Comparison of ENCODE assay signal across 18 cellular contexts in genomic region chr6:28215425-28215824, GRCh38. TPM values are rescaled to one million over a fixed set of nuclear protein-coding genes. Genes with fewer than 3 reads are reported as not detected.
DNase-seq lines count a peak whose midpoint lies in the region; ATAC-seq and TF ChIP-seq lines count a peak whose summit lies in the region.
"Had no signal": no experiment of that assay in that cellular context is flagged by ENCODE, and none has a peak within 500 bp of the region (broad histone marks: within the 10 kb centered on the region; RNA-seq: fewer than 3 reads in every experiment).

No MANE protein-coding gene starts in this region.

- no peaks in the 10 kb centered on the region for H3K79me2 ChIP-seq in PC-9 (ENCODE audit: low read depth)

- no peaks in the 10 kb centered on the region for H3K9me3 ChIP-seq in iPS-15b (ENCODE audit: control insufficient read depth, insufficient read depth, low read length)
- H3K9me3 ChIP-seq in PC-9 (ENCODE audit: insufficient read depth, low read depth) = no peaks in the 10 kb centered on the region
- H3K9me3 ChIP-seq: SJSA1 had no signal

- TF ChIP-seq CTCF in PC-9 (conservative IDR thresholded peaks at IDR 0.05) = no peak

- no peak overlapping the region for H3K4me2 ChIP-seq in PC-9

- H3F3A ChIP-seq in PC-9 (ENCODE audit: insufficient read depth, low read depth) = peaks cover 36% of the 10 kb centered on the region

- H4K20me1 ChIP-seq in PC-9 (ENCODE audit: insufficient read depth) = no peaks in the 10 kb centered on the region

- CTCF ChIA-PET in PC-9 (lab: Charles Lee) = no interaction called here

- ATAC-seq in stimulated activated naive CD8-positive, alpha-beta T cell treated with anti-CD3 and anti-CD28 coated beads, Interleukin-15, amount 100 ng/mL, for 72 hours = no peak
- no peak for ATAC-seq in stimulated activated naive CD8-positive, alpha-beta T cell treated with anti-CD3 and anti-CD28 coated beads, Interleukin-15, Interleukin-2, amounts not matched to agents 100 U/mL and 50 U/mL, for 24 hours
- no peak for ATAC-seq in HG03378 (IDR thresholded peaks at IDR 0.05; ENCODE audit: unreplicated experiment)
- ATAC-seq: activated T-helper 17 cell treated with anti-CD3 and anti-CD28 coated beads, Interleukin-2, amount 50 U/mL, for 72 hours had no signal

- no peaks in the 10 kb centered on the region for H3K36me3 ChIP-seq in iPS-15b (ENCODE audit: control insufficient read depth, insufficient read depth, low read length)
- H3K36me3 ChIP-seq in PC-9 (ENCODE audit: low read depth) = no peaks in the 10 kb centered on the region
- H3K36me3 ChIP-seq: SJSA1 had no signal

- H3K4me3 ChIP-seq in iPS-15b (ENCODE audit: low read depth, low read length) (peak overlapping the region; percentile 30), PC-9 (no peak overlapping the region)
- H3K4me3 ChIP-seq: SJSA1 had no signal

- peak overlapping the region; percentile 16 to 41 for H3K4me3 Mint-ChIP-seq in stimulated activated naive CD8-positive, alpha-beta T cell treated with anti-CD3 and anti-CD28 coated beads, Interleukin-15, amount 100 ng/mL, for 72 hours
- peak overlapping the region; percentile 28 for H3K4me3 Mint-ChIP-seq in activated T-helper 2 cell treated with anti-CD3 and anti-CD28 coated beads, Interferon-gamma antibody, Interleukin-2, Interleukin-4, amounts not matched to agents 10 μg/mL and 5 μg/mL and 100 μg/mL, durations not matched to agents 14 hours and 24 hours and 36 hours (ENCODE audit: low read depth)
- H3K4me3 Mint-ChIP-seq: activated CD4-positive, alpha-beta memory T cell treated with anti-CD3 and anti-CD28 coated beads for 36 hours; activated T-helper 17 cell treated with anti-CD3 and anti-CD28 coated beads, Interleukin-2, amount 50 U/mL, for 72 hours had no signal

- intact Hi-C loops in activated T-helper 2 cell treated with anti-CD3 and anti-CD28 coated beads, Interferon-gamma antibody, Interleukin-2, Interleukin-4, amounts not matched to agents 10 μg/mL and 5 μg/mL and 100 μg/mL, durations not matched to agents 14 hours and 24 hours and 36 hours (cut with micrococcal nuclease) = no loop called here
- intact Hi-C loops in PC-9 (cut with micrococcal nuclease; ENCODE audit: unreplicated experiment) = loop anchor here (10.0 kb wide), 1 partner anchor 369 kb away; a partner anchor contains a TSS

- H3K4me1 Mint-ChIP-seq in stimulated activated naive CD8-positive, alpha-beta T cell treated with anti-CD3 and anti-CD28 coated beads, Interleukin-15, amount 100 ng/mL, for 72 hours = peaks cover 29% of the 10 kb centered on the region
- peaks cover 24% of the 10 kb centered on the region for H3K4me1 Mint-ChIP-seq in activated T-helper 2 cell treated with anti-CD3 and anti-CD28 coated beads, Interferon-gamma antibody, Interleukin-2, Interleukin-4, amounts not matched to agents 10 μg/mL and 5 μg/mL and 100 μg/mL, durations not matched to agents 14 hours and 24 hours and 36 hours (ENCODE audit: low read depth)

- H3K27ac Mint-ChIP-seq in stimulated activated naive CD8-positive, alpha-beta T cell treated with anti-CD3 and anti-CD28 coated beads, Interleukin-15, amount 100 ng/mL, for 72 hours = no peak overlapping the region
- H3K27ac Mint-ChIP-seq in activated T-helper 2 cell treated with anti-CD3 and anti-CD28 coated beads, Interferon-gamma antibody, Interleukin-2, Interleukin-4, amounts not matched to agents 10 μg/mL and 5 μg/mL and 100 μg/mL, durations not matched to agents 14 hours and 24 hours and 36 hours = no peak overlapping the region
- H3K27ac Mint-ChIP-seq: activated CD4-positive, alpha-beta memory T cell treated with anti-CD3 and anti-CD28 coated beads for 36 hours; activated T-helper 17 cell treated with anti-CD3 and anti-CD28 coated beads, Interleukin-2, amount 50 U/mL, for 72 hours had no signal

- H3K4me1 ChIP-seq in iPS-15b (ENCODE audit: control insufficient read depth, insufficient read depth, low read length) (peaks cover 3% of the 10 kb centered on the region), PC-9 (replicated peaks; ENCODE audit: insufficient read depth) (peaks cover 28% of the 10 kb centered on the region)

- no peaks in the 10 kb centered on the region for H3K9me2 ChIP-seq in PC-9 (ENCODE audit: insufficient read depth)

- peaks cover 62% of the 10 kb centered on the region for H3K27me3 ChIP-seq in iPS-15b (ENCODE audit: control insufficient read depth, insufficient read depth, low read length)
- no peaks in the 10 kb centered on the region for H3K27me3 ChIP-seq in PC-9 (ENCODE audit: insufficient read depth, low read depth)

- H3K27me3 Mint-ChIP-seq in stimulated activated naive CD8-positive, alpha-beta T cell treated with anti-CD3 and anti-CD28 coated beads, Interleukin-15, amount 100 ng/mL, for 72 hours = peaks cover 88% of the 10 kb centered on the region
- peaks cover 60% of the 10 kb centered on the region for H3K27me3 Mint-ChIP-seq in activated T-helper 2 cell treated with anti-CD3 and anti-CD28 coated beads, Interferon-gamma antibody, Interleukin-2, Interleukin-4, amounts not matched to agents 10 μg/mL and 5 μg/mL and 100 μg/mL, durations not matched to agents 14 hours and 24 hours and 36 hours (ENCODE audit: low read depth)

- no peak for DNase-seq in stimulated activated naive CD8-positive, alpha-beta T cell treated with anti-CD3 and anti-CD28 coated beads, Interleukin-15, amount 100 ng/mL, for 72 hours
- no peak for DNase-seq in stimulated activated naive CD8-positive, alpha-beta T cell treated with anti-CD3 and anti-CD28 coated beads, Interleukin-15, Interleukin-2, amounts not matched to agents 100 U/mL and 50 U/mL, for 24 hours
- DNase-seq in activated T-helper 2 cell treated with anti-CD3 and anti-CD28 coated beads, Interferon-gamma antibody, Interleukin-2, Interleukin-4, amounts not matched to agents 10 μg/mL and 5 μg/mL and 100 μg/mL, durations not matched to agents 14 hours and 24 hours and 36 hours (ENCODE audit: low spot score) = no peak
- DNase-seq in NCI-H226 (no peak), PC-9 (no peak)
- DNase-seq in stimulated activated CD4-positive, alpha-beta T cell treated with anti-CD3 and anti-CD28 coated beads, Interleukin-2, amount 100 ng/mL, for 48 hours = no peak
- DNase-seq: activated CD4-positive, alpha-beta memory T cell treated with anti-CD3 and anti-CD28 coated beads for 36 hours; foreskin melanocyte; Kasumi-1; mesendoderm; NCI-H2081 treated with DMSO at 0.1 percent for 48 hours; NK-92 treated with Interleukin-12 subunit alpha and Interleukin-12 subunit beta, amount 100 ng/mL, for 24 hours; occipital lobe had no signal

- H3K9ac ChIP-seq in iPS-15b (ENCODE audit: low read depth, low read length) = no peak overlapping the region

- no peak overlapping the region for H3K27ac ChIP-seq in PC-9
- H3K27ac ChIP-seq: HL-60, SJSA1 had no signal

- H2AFZ ChIP-seq in PC-9 = no peak overlapping the region

- no TSS peak for BruUV-seq in PC-9 (replicated peaks; lab: Mats Ljungman, UMichigan)

- H3K36me3 Mint-ChIP-seq in activated T-helper 2 cell treated with anti-CD3 and anti-CD28 coated beads, Interferon-gamma antibody, Interleukin-2, Interleukin-4, amounts not matched to agents 10 μg/mL and 5 μg/mL and 100 μg/mL, durations not matched to agents 14 hours and 24 hours and 36 hours (ENCODE audit: low read depth) = peaks cover 3% of the 10 kb centered on the region
- H3K36me3 Mint-ChIP-seq: activated CD4-positive, alpha-beta memory T cell treated with anti-CD3 and anti-CD28 coated beads for 36 hours had no signal

- POLR2A ChIA-PET in PC-9 (lab: Charles Lee; ENCODE audit: unreplicated experiment) = no interaction called here

- no peaks in the 10 kb centered on the region for H3K9me3 Mint-ChIP-seq in stimulated activated naive CD8-positive, alpha-beta T cell treated with anti-CD3 and anti-CD28 coated beads, Interleukin-15, amount 100 ng/mL, for 72 hours
- H3K9me3 Mint-ChIP-seq in activated T-helper 2 cell treated with anti-CD3 and anti-CD28 coated beads, Interferon-gamma antibody, Interleukin-2, Interleukin-4, amounts not matched to agents 10 μg/mL and 5 μg/mL and 100 μg/mL, durations not matched to agents 14 hours and 24 hours and 36 hours = no peaks in the 10 kb centered on the region
- H3K9me3 Mint-ChIP-seq: activated CD4-positive, alpha-beta memory T cell treated with anti-CD3 and anti-CD28 coated beads for 36 hours; activated T-helper 17 cell treated with anti-CD3 and anti-CD28 coated beads, Interleukin-2, amount 50 U/mL, for 72 hours had no signal

RNA-seq across cellular contexts. Expression of gene ZSCAN9, which starts 9.7 kb away (rescaled TPM):
- total RNA-seq in activated T-helper 2 cell treated with anti-CD3 and anti-CD28 coated beads, Interferon-gamma antibody, Interleukin-2, Interleukin-4, amounts not matched to agents 10 μg/mL and 5 μg/mL and 100 μg/mL, durations not matched to agents 14 hours and 24 hours and 36 hours = 9.7 and 10.8 TPM in 2 replicates
- 19.2 and 20.4 TPM in 2 replicates for total RNA-seq in PC-9 (2021)

RNA-seq across cellular contexts. Expression of gene ZKSCAN4, which starts 36.6 kb away (rescaled TPM):
- 4.6 and 5.0 TPM in 2 replicates for total RNA-seq in activated T-helper 2 cell treated with anti-CD3 and anti-CD28 coated beads, Interferon-gamma antibody, Interleukin-2, Interleukin-4, amounts not matched to agents 10 μg/mL and 5 μg/mL and 100 μg/mL, durations not matched to agents 14 hours and 24 hours and 36 hours
- total RNA-seq in PC-9 (2021) = 6.0 and 6.7 TPM in 2 replicates

RNA-seq across cellular contexts. Expression of gene NKAPL, which starts 43.7 kb away (rescaled TPM):
- not detected in 2 replicates for total RNA-seq in activated T-helper 2 cell treated with anti-CD3 and anti-CD28 coated beads, Interferon-gamma antibody, Interleukin-2, Interleukin-4, amounts not matched to agents 10 μg/mL and 5 μg/mL and 100 μg/mL, durations not matched to agents 14 hours and 24 hours and 36 hours
- not detected in 2 replicates for total RNA-seq in PC-9 (2021)
- total RNA-seq: activated CD4-positive, alpha-beta memory T cell treated with anti-CD3 and anti-CD28 coated beads for 36 hours; SJSA1 had no signal

RNA-seq across cellular contexts. Expression of gene ZSCAN26, which starts 51.5 kb away (rescaled TPM):
- 6.1 and 7.7 TPM in 2 replicates for total RNA-seq in activated T-helper 2 cell treated with anti-CD3 and anti-CD28 coated beads, Interferon-gamma antibody, Interleukin-2, Interleukin-4, amounts not matched to agents 10 μg/mL and 5 μg/mL and 100 μg/mL, durations not matched to agents 14 hours and 24 hours and 36 hours
- 12.1 and 14.8 TPM in 2 replicates for total RNA-seq in PC-9 (2021)
